23 cellular contexts compared by ENCODE assay signal in genomic region chr12:4800555-4800954, GRCh38.
DNase-seq lines count a peak whose midpoint lies in the region; ATAC-seq, FAIRE-seq and TF ChIP-seq lines count a peak whose summit lies in the region.
"Had no signal": no experiment of that assay in that cellular context is flagged by ENCODE, and none has a peak within 500 bp of the region (broad histone marks: within the 10 kb centered on the region; RNA-seq: fewer than 3 reads in every experiment).

No MANE protein-coding gene starts in this region.

- no peak overlapping the region for H2AFZ ChIP-seq in HepG2 (ENCODE audit: low read length)
- H2AFZ ChIP-seq in H9 (ENCODE audit: low read length), result no peak overlapping the region

- no peak overlapping the region for H3K4ac ChIP-seq in H9 (ENCODE audit: low read depth, low read length)

- H4K5ac ChIP-seq in H9 (ENCODE audit: insufficient read length, low read depth, low read length), result no peak overlapping the region

- no peak overlapping the region for H2BK5ac ChIP-seq in H9 (ENCODE audit: insufficient read length, low read length)

- in situ Hi-C loops in HepG2 (cut with HindIII; ENCODE audit: extremely low pct_ligation_motif_present, low pct_unique_long_range_greater_than_20kb), result no loop called here

- no peak overlapping the region for H4K8ac ChIP-seq in H9 (replicated peaks; ENCODE audit: insufficient read length, low read depth, low read length)

- DNase-seq in HepG2 (ENCODE audit: low spot score) (no peak), right lobe of liver (no peak), H9 (no peak), urothelium cell line (ENCODE audit: low spot score) (no peak), GM19238 (ENCODE audit: insufficient read length, low spot score) (no peak)
- DNase-seq in stimulated activated effector memory CD8-positive, alpha-beta T cell treated with anti-CD3 and anti-CD28 coated beads, Interleukin-12 subunit alpha, Interleukin-12 subunit beta, amount 100 ng/mL, for 72 hours (ENCODE audit: low spot score in 2 of 2), result no peak
- DNase-seq: AML-193; Caco-2; Calu3; CD4-positive, alpha-beta T cell; CD8-positive, alpha-beta T cell; DND-41; EL; GDM1 had no signal

- FAIRE-seq in HepG2 (lab: Jason Lieb, UNC) (no peak), urothelium cell line (lab: Jason Lieb, UNC) (peak; percentile 58)
- FAIRE-seq: A549, D721Med, GM12878, GM18507, GM19239 had no signal

- CTCF ChIA-PET in HepG2 (lab: Yijun Ruan, JAX; ENCODE audit: low intra/inter-chr PET ratio, low total read pairs), result no interaction called here

- peaks cover 30% of the 10 kb centered on the region for H3K27me3 Mint-ChIP-seq in H9 (ENCODE audit: low read depth)

- TF ChIP-seq CTCF in HepG2 (CRISPR knock-in tag; IDR thresholded peaks at IDR 0.05) (no peak), right lobe of liver (IDR thresholded peaks at IDR 0.05) (no peak), H9 (conservative IDR thresholded peaks at IDR 0.05) (no peak)

- no peaks in the 10 kb centered on the region for H3K79me1 ChIP-seq in H9 (ENCODE audit: insufficient read depth, low read depth, low read length, poor library complexity, severe bottlenecking)

- H4K20me1 ChIP-seq in HepG2 (ENCODE audit: insufficient read depth, low read length), result no peaks in the 10 kb centered on the region
- H4K20me1 ChIP-seq in H9 (ENCODE audit: control insufficient read depth, insufficient read depth, insufficient read length), result no peaks in the 10 kb centered on the region
- H4K20me1 ChIP-seq: BLaER1 treated with 17β-estradiol and CSF1 and Interleukin-3, amounts not matched to agents 10 nM and 100 nM had no signal

- no peaks in the 10 kb centered on the region for H3K23me2 ChIP-seq in H9 (ENCODE audit: insufficient read length, low read depth, low read length, poor library complexity, severe bottlenecking)

- no peak overlapping the region for H3K4me3 Mint-ChIP-seq in H9
- H3K4me3 Mint-ChIP-seq in stimulated activated effector memory CD8-positive, alpha-beta T cell treated with anti-CD3 and anti-CD28 coated beads, Interleukin-12 subunit alpha, Interleukin-12 subunit beta, amount 100 ng/mL, for 72 hours, result no peak overlapping the region
- H3K4me3 Mint-ChIP-seq: B cell; CD4-positive, alpha-beta T cell; CD8-positive, alpha-beta T cell had no signal

- peak overlapping the region; percentile 14 for H3K23ac ChIP-seq in H9 (ENCODE audit: insufficient read length, low read depth, low read length)

- no peak overlapping the region for H3K56ac ChIP-seq in H9 (ENCODE audit: insufficient read length, low read depth, low read length)

- H3K79me2 ChIP-seq in HepG2 (ENCODE audit: insufficient read depth, low read length) (no peaks in the 10 kb centered on the region), H9 (ENCODE audit: insufficient read depth, low read length) (no peaks in the 10 kb centered on the region)

- no TSS peak for BruUV-seq in HepG2 (replicated peaks; lab: Mats Ljungman, UMichigan)

- no peak overlapping the region for H3K27ac Mint-ChIP-seq in H9
- no peak overlapping the region for H3K27ac Mint-ChIP-seq in stimulated activated effector memory CD8-positive, alpha-beta T cell treated with anti-CD3 and anti-CD28 coated beads, Interleukin-12 subunit alpha, Interleukin-12 subunit beta, amount 100 ng/mL, for 72 hours
- H3K27ac Mint-ChIP-seq: B cell; CD4-positive, alpha-beta T cell; CD8-positive, alpha-beta T cell had no signal

- H2BK20ac ChIP-seq in H9 (ENCODE audit: low read depth, low read length, poor library complexity, severe bottlenecking), result no peak overlapping the region

- no peak overlapping the region for H2BK12ac ChIP-seq in H9 (ENCODE audit: insufficient read length, low read depth, low read length)

- H3K27me3 ChIP-seq in HepG2 (ENCODE audit: control insufficient read depth in 1 of 2, insufficient read depth in 2 of 2, low read length in 2 of 2) (peaks cover 0 to 13% of the 10 kb centered on the region in 2 experiments; a peak in 3 of 5 replicates), right lobe of liver (no peaks in the 10 kb centered on the region), H9 (ENCODE audit: insufficient read depth, low read length) (no peaks in the 10 kb centered on the region)
- H3K27me3 ChIP-seq: BLaER1 treated with 17β-estradiol and CSF1 and Interleukin-3, amounts not matched to agents 10 nM and 100 nM had no signal

- no peak overlapping the region for H3K4me3 ChIP-seq in HepG2 (replicated peaks in 1 of 3; ENCODE audit: insufficient read depth in 1 of 3, low read depth in 2 of 3, low read length in 3 of 3)
- no peak overlapping the region for H3K4me3 ChIP-seq in right lobe of liver
- H3K4me3 ChIP-seq: A549; BLaER1 treated with 17β-estradiol and CSF1 and Interleukin-3, amounts not matched to agents 10 nM and 100 nM; GM12878 had no signal

- H3K9me3 ChIP-seq in HepG2 (ENCODE audit: low read length) (no peaks in the 10 kb centered on the region), right lobe of liver (no peaks in the 10 kb centered on the region), H9 (ENCODE audit: control insufficient read depth, low read depth, low read length) (no peaks in the 10 kb centered on the region)
- H3K9me3 ChIP-seq: A549; BLaER1 treated with 17β-estradiol and CSF1 and Interleukin-3, amounts not matched to agents 10 nM and 100 nM; Caco-2 had no signal

- no peak overlapping the region for H4K91ac ChIP-seq in H9 (ENCODE audit: insufficient read length, low read depth, low read length)

- no peak for TF ChIP-seq POLR2A in HepG2 (IDR thresholded peaks at IDR 0.05; ENCODE audit: insufficient read depth in 1 of 2, low read depth in 2 of 2, low read length in 2 of 2)
- no peak for TF ChIP-seq POLR2A in right lobe of liver (IDR thresholded peaks at IDR 0.05)

- H3K4me1 Mint-ChIP-seq in H9, result no peaks in the 10 kb centered on the region
- H3K4me1 Mint-ChIP-seq in stimulated activated effector memory CD8-positive, alpha-beta T cell treated with anti-CD3 and anti-CD28 coated beads, Interleukin-12 subunit alpha, Interleukin-12 subunit beta, amount 100 ng/mL, for 72 hours, result peaks cover 7% of the 10 kb centered on the region
- H3K4me1 Mint-ChIP-seq: B cell had no signal

- TF ChIP-seq RAD21 in HepG2 (CRISPR knock-in tag; IDR thresholded peaks at IDR 0.05), result no peak

- H3K27ac ChIP-seq in HepG2 (ENCODE audit: extremely low read length, insufficient read depth, low read length), result no peak overlapping the region
- no peak overlapping the region for H3K27ac ChIP-seq in right lobe of liver
- H3K27ac ChIP-seq in H9 (ENCODE audit: insufficient read length, low read depth, low read length), result no peak overlapping the region
- H3K27ac ChIP-seq: 22Rv1; A549; BLaER1 treated with 17β-estradiol and CSF1 and Interleukin-3, amounts not matched to agents 10 nM and 100 nM; C4-2B had no signal

- intact Hi-C loops in HepG2 (cut with micrococcal nuclease; ENCODE audit: unreplicated experiment) (no loop called here), right lobe of liver (cut with DNase I) (no loop called here)

- no peak overlapping the region for H3K9ac ChIP-seq in HepG2 (ENCODE audit: insufficient read depth, low read depth, low read length)
- no peak overlapping the region for H3K9ac ChIP-seq in H9 (ENCODE audit: extremely low read depth, insufficient read length, low read length)
- H3K9ac ChIP-seq: BLaER1 treated with 17β-estradiol and CSF1 and Interleukin-3, amounts not matched to agents 10 nM and 100 nM had no signal

- no peak overlapping the region for H2BK120ac ChIP-seq in H9 (ENCODE audit: low read depth, low read length, poor library complexity, severe bottlenecking)

- H3K9me3 Mint-ChIP-seq in H9, result no peaks in the 10 kb centered on the region; a peak in 1 of 5 replicates
- no peaks in the 10 kb centered on the region for H3K9me3 Mint-ChIP-seq in stimulated activated effector memory CD8-positive, alpha-beta T cell treated with anti-CD3 and anti-CD28 coated beads, Interleukin-12 subunit alpha, Interleukin-12 subunit beta, amount 100 ng/mL, for 72 hours
- H3K9me3 Mint-ChIP-seq: CD4-positive, alpha-beta T cell; CD8-positive, alpha-beta T cell had no signal

- H3K36me3 ChIP-seq in HepG2 (replicated peaks in 1 of 2; ENCODE audit: control insufficient read depth in 1 of 2, insufficient read depth in 2 of 2, low read length in 2 of 2) (no peaks in the 10 kb centered on the region), right lobe of liver (no peaks in the 10 kb centered on the region)
- H3K36me3 ChIP-seq: BLaER1 treated with 17β-estradiol and CSF1 and Interleukin-3, amounts not matched to agents 10 nM and 100 nM had no signal

- peaks cover 8% of the 10 kb centered on the region; the same call in 1 of the 2 replicates for H3K4me1 ChIP-seq in HepG2 (ENCODE audit: insufficient read depth, low read length)
- no peaks in the 10 kb centered on the region for H3K4me1 ChIP-seq in right lobe of liver
- H3K4me1 ChIP-seq in H9 (ENCODE audit: insufficient read depth, low read length), result no peaks in the 10 kb centered on the region
- H3K4me1 ChIP-seq: A549; BLaER1 treated with 17β-estradiol and CSF1 and Interleukin-3, amounts not matched to agents 10 nM and 100 nM; Caco-2 had no signal

- no peak for ATAC-seq in HepG2
- no peak for ATAC-seq in right lobe of liver
- ATAC-seq in stimulated activated effector memory CD8-positive, alpha-beta T cell treated with anti-CD3 and anti-CD28 coated beads, Interleukin-12 subunit alpha, Interleukin-12 subunit beta, amount 100 ng/mL, for 72 hours, result no peak
- ATAC-seq: A549; CD8-positive, alpha-beta T cell; GM12878 had no signal

- H2BK15ac ChIP-seq in H9 (ENCODE audit: low read depth, low read length), result no peak overlapping the region

- no peak overlapping the region for H3T11ph ChIP-seq in H9 (ENCODE audit: low read length)

- TF ChIP-seq EP300 in HepG2 (IDR thresholded peaks at IDR 0.05; ENCODE audit: low read depth in 2 of 2, low read length in 2 of 2), result no peak
- TF ChIP-seq EP300 in HepG2 (CRISPR knock-in tag; IDR thresholded peaks at IDR 0.05; ENCODE audit: borderline replicate concordance), result no peak

- no peaks in the 10 kb centered on the region for H3K36me3 Mint-ChIP-seq in H9 (ENCODE audit: insufficient read depth in 1 of 3, low read depth in 3 of 3)
- no peaks in the 10 kb centered on the region for H3K36me3 Mint-ChIP-seq in stimulated activated effector memory CD8-positive, alpha-beta T cell treated with anti-CD3 and anti-CD28 coated beads, Interleukin-12 subunit alpha, Interleukin-12 subunit beta, amount 100 ng/mL, for 72 hours
- H3K36me3 Mint-ChIP-seq: CD8-positive, alpha-beta T cell had no signal

- POLR2A ChIA-PET in HepG2 (lab: Yijun Ruan, JAX), result no interaction called here

- no peak overlapping the region for H3K18ac ChIP-seq in H9 (ENCODE audit: insufficient read length, low read depth, low read length)

- H3K14ac ChIP-seq in H9 (ENCODE audit: insufficient read depth, low read length), result no peak overlapping the region

- no peak overlapping the region for H2AK5ac ChIP-seq in H9 (ENCODE audit: insufficient read length, low read length)

- no peak overlapping the region for H3K4me2 ChIP-seq in HepG2 (ENCODE audit: low read depth, low read length)
- no peak overlapping the region for H3K4me2 ChIP-seq in H9 (ENCODE audit: insufficient read depth, insufficient read length, low read length)
- H3K4me2 ChIP-seq: A549; BLaER1 treated with 17β-estradiol and CSF1 and Interleukin-3, amounts not matched to agents 10 nM and 100 nM had no signal
